In genomic region chr15:57969355-57969754, GRCh38 we compare ENCODE assay signal across 13 cellular contexts.
DNase-seq lines count a peak whose midpoint lies in the region; ATAC-seq and TF ChIP-seq lines count a peak whose summit lies in the region.
"Had no signal": no experiment of that assay in that cellular context is flagged by ENCODE, and none has a peak within 500 bp of the region (broad histone marks: within the 10 kb centered on the region; RNA-seq: fewer than 3 reads in every experiment).

No MANE protein-coding gene starts in this region.

- H3K4me3 ChIP-seq in SK-N-SH (ENCODE audit: low read depth in 2 of 2, low read length in 1 of 2) (no peak overlapping the region), fibroblast of the aortic adventitia (ENCODE audit: low read depth, low read length) (no peak overlapping the region)

- no peak for ATAC-seq in SK-N-SH treated with all-trans-retinoic acid at 6 μM for 48 hours
- ATAC-seq in GM18867 (IDR thresholded peaks at IDR 0.05; ENCODE audit: unreplicated experiment): no peak

- no peak for TF ChIP-seq EP300 in SK-N-SH (IDR thresholded peaks at IDR 0.05; ENCODE audit: borderline replicate concordance in 1 of 2, low read depth in 1 of 2, low read length in 1 of 2)

- POLR2A ChIA-PET in SK-N-SH (lab: Yijun Ruan, JAX): no interaction called here
- POLR2A ChIA-PET in RWPE1 (lab: Yijun Ruan, JAX; ENCODE audit: low non-redundant PET): no interaction called here

- CTCF ChIA-PET in SK-N-SH (lab: Yijun Ruan, JAX) (interaction anchor here (0.6 to 3.6 kb wide), 2 partner anchors 97 to 100 kb away, joined by 3 to 16 read pairs; partner anchors contain the start of gene ALDH1A2), RWPE1 (lab: Yijun Ruan, JAX) (interaction anchor here (0.7 to 2.8 kb wide), 7 partner anchors 23 to 102 kb away, joined by 4 to 38 read pairs (median 6); partner anchors contain the start of gene ALDH1A2)

- no peaks in the 10 kb centered on the region for H3F3A ChIP-seq in SK-N-SH (replicated peaks; ENCODE audit: insufficient read depth)

- H4K20me1 ChIP-seq in SK-N-SH (ENCODE audit: insufficient read depth): no peaks in the 10 kb centered on the region

- no peak overlapping the region for H3K9ac ChIP-seq in SK-N-SH

- H3K36me3 ChIP-seq in SK-N-SH (replicated peaks in 1 of 2; ENCODE audit: control insufficient read depth in 1 of 2, insufficient read depth in 2 of 2, low read length in 1 of 2): no peaks in the 10 kb centered on the region
- H3K36me3 ChIP-seq: neutrophil had no signal

- H3K36me3 Mint-ChIP-seq in type B pancreatic cell: no peaks in the 10 kb centered on the region
- H3K36me3 Mint-ChIP-seq: immature natural killer cell had no signal

- H3K79me2 ChIP-seq in SK-N-SH (ENCODE audit: insufficient read depth): no peaks in the 10 kb centered on the region

- H3K4me1 Mint-ChIP-seq in type B pancreatic cell (ENCODE audit: unreplicated experiment): peaks cover 20% of the 10 kb centered on the region
- H3K4me1 Mint-ChIP-seq: immature natural killer cell had no signal

- no peak overlapping the region for H2AFZ ChIP-seq in SK-N-SH (ENCODE audit: low read depth)

- H3K4me1 ChIP-seq in SK-N-SH (ENCODE audit: control insufficient read depth in 1 of 2, insufficient read depth in 2 of 2, low read depth in 1 of 2, low read length in 1 of 2): peaks cover 0 to 8% of the 10 kb centered on the region in 2 experiments; a peak in 1 of 4 replicates

- peaks cover 6% of the 10 kb centered on the region for H3K27me3 Mint-ChIP-seq in type B pancreatic cell

- TF ChIP-seq CTCF in SK-N-SH (IDR thresholded peaks at IDR 0.05) (peak; percentile 43), RWPE1 (conservative IDR thresholded peaks at IDR 0.05; ENCODE audit: low read depth) (peak; percentile 49), fibroblast of the aortic adventitia (IDR thresholded peaks at IDR 0.05; ENCODE audit: insufficient read depth, low read length) (peak; percentile 5), type B pancreatic cell (conservative IDR thresholded peaks at IDR 0.05) (peak; percentile 45)

- no peak overlapping the region for H3K4me3 Mint-ChIP-seq in type B pancreatic cell
- H3K4me3 Mint-ChIP-seq: immature natural killer cell; stimulated activated naive CD8-positive, alpha-beta T cell treated with anti-CD3 and anti-CD28 coated beads, Interleukin-15, Interleukin-2, amounts not matched to agents 100 ng/mL and 50 ng/mL, for 24 hours had no signal

- 47% methylated on average over 5 of the region's 5 CpGs for WGBS in SK-N-SH (ENCODE audit: low lambda C conversion rate)

- H3K27ac Mint-ChIP-seq in type B pancreatic cell: no peak overlapping the region
- H3K27ac Mint-ChIP-seq: immature natural killer cell; stimulated activated naive CD8-positive, alpha-beta T cell treated with anti-CD3 and anti-CD28 coated beads, Interleukin-15, Interleukin-2, amounts not matched to agents 100 ng/mL and 50 ng/mL, for 24 hours had no signal

- no peaks in the 10 kb centered on the region; the same call in 1 of the 2 replicates for H3K27me3 ChIP-seq in SK-N-SH (ENCODE audit: insufficient read depth)

- no peaks in the 10 kb centered on the region for H3K9me3 Mint-ChIP-seq in type B pancreatic cell
- H3K9me3 Mint-ChIP-seq: immature natural killer cell; stimulated activated naive CD8-positive, alpha-beta T cell treated with anti-CD3 and anti-CD28 coated beads, Interleukin-15, Interleukin-2, amounts not matched to agents 100 ng/mL and 50 ng/mL, for 24 hours had no signal

- H3K27ac ChIP-seq in SK-N-SH (ENCODE audit: low read depth in 2 of 2, low read length in 1 of 2): no peak overlapping the region
- no peak overlapping the region for H3K27ac ChIP-seq in RWPE1
- H3K27ac ChIP-seq: neutrophil had no signal

- H3K9me2 ChIP-seq in SK-N-SH: no peaks in the 10 kb centered on the region

- H3K9me3 ChIP-seq in SK-N-SH: no peaks in the 10 kb centered on the region
- H3K9me3 ChIP-seq: neutrophil had no signal

- no peak for DNase-seq in SK-N-SH
- DNase-seq in RWPE1 (ENCODE audit: low spot score): peak; percentile 57
- DNase-seq in fibroblast of the aortic adventitia (ENCODE audit: low read depth): peak; percentile 4
- no peak for DNase-seq in type B pancreatic cell (ENCODE audit: extremely low spot score, unreplicated experiment)
- DNase-seq in hypothalamus (lab: John Stamatoyannopoulos, UW): no peak
- DNase-seq in NCI-H1048 (lab: John Stamatoyannopoulos, UW): no peak
- DNase-seq: activated CD8-positive, alpha-beta memory T cell treated with anti-CD3 and anti-CD28 coated beads, Interleukin-2, amount 50 U/mL, for 48 hours; amniotic stem cell; immature natural killer cell had no signal

- peak; percentile 49 for TF ChIP-seq RAD21 in SK-N-SH (IDR thresholded peaks at IDR 0.05; ENCODE audit: low read length)

- H3K4me2 ChIP-seq in SK-N-SH: no peak overlapping the region

TF ChIP-seq in SK-N-SH, 30 proteins besides CTCF, POLR2A, EP300 and RAD21 (continues in another document):
- TF ChIP-seq RFX5 (IDR thresholded peaks at IDR 0.05; ENCODE audit: low read length) (no peak), SMC3 (IDR thresholded peaks at IDR 0.05; ENCODE audit: low read depth, low read length) (no peak), FOSL2 (IDR thresholded peaks at IDR 0.05; ENCODE audit: borderline replicate concordance, low read depth) (no peak), SIN3A (IDR thresholded peaks at IDR 0.05; ENCODE audit: borderline replicate concordance, low read depth, low read length) (no peak), REST (IDR thresholded peaks at IDR 0.05; ENCODE audit: low read depth, low read length) (no peak), NFIC (IDR thresholded peaks at IDR 0.05; ENCODE audit: borderline replicate concordance) (no peak), JUND (IDR thresholded peaks at IDR 0.05) (no peak), EZH2phosphoT487 (IDR thresholded peaks at IDR 0.05; ENCODE audit: borderline replicate concordance, low read depth) (no peak), MXI1 (IDR thresholded peaks at IDR 0.05; ENCODE audit: low read depth, low read length) (no peak), ELF1 (IDR thresholded peaks at IDR 0.05) (no peak)

TF ChIP-seq in SK-N-SH treated with all-trans-retinoic acid at 6 μM for 48 hours, 23 proteins besides CTCF, POLR2A, EP300 and RAD21 (continues in another document):
- TF ChIP-seq CSRNP3 (CRISPR knock-in tag; IDR thresholded peaks at IDR 0.05): no peak
- TF ChIP-seq PATZ1 (CRISPR knock-in tag; IDR thresholded peaks at IDR 0.05; ENCODE audit: borderline replicate concordance): no peak
- no peak for TF ChIP-seq ZFP30 (CRISPR knock-in tag; IDR thresholded peaks at IDR 0.05)
- no peak for TF ChIP-seq TCF4 (CRISPR knock-in tag; IDR thresholded peaks at IDR 0.05; ENCODE audit: borderline replicate concordance)
- TF ChIP-seq ARNTL (CRISPR knock-in tag; IDR thresholded peaks at IDR 0.05; ENCODE audit: borderline replicate concordance, low read depth): no peak
- TF ChIP-seq ZFP3 (CRISPR knock-in tag; IDR thresholded peaks at IDR 0.05): no peak
- no peak for TF ChIP-seq SNAI2 (CRISPR knock-in tag; IDR thresholded peaks at IDR 0.05)
- no peak for TF ChIP-seq ISL1 (CRISPR knock-in tag; IDR thresholded peaks at IDR 0.05)
- no peak for TF ChIP-seq ESRRG (CRISPR knock-in tag; IDR thresholded peaks at IDR 0.05)
- TF ChIP-seq GLIS3 (CRISPR knock-in tag; IDR thresholded peaks at IDR 0.05): no peak
- no peak for TF ChIP-seq PPARA (CRISPR knock-in tag; IDR thresholded peaks at IDR 0.05; ENCODE audit: borderline replicate concordance)
- TF ChIP-seq ZC3H10 (CRISPR knock-in tag; IDR thresholded peaks at IDR 0.05): no peak
- TF ChIP-seq OSR1 (CRISPR knock-in tag; IDR thresholded peaks at IDR 0.05): no peak
- no peak for TF ChIP-seq ZNF8 (CRISPR knock-in tag; IDR thresholded peaks at IDR 0.05)
- TF ChIP-seq ZNF565 (CRISPR knock-in tag; conservative IDR thresholded peaks at IDR 0.05; ENCODE audit: low read depth): no peak
- TF ChIP-seq TOX (CRISPR knock-in tag; IDR thresholded peaks at IDR 0.05; ENCODE audit: borderline replicate concordance): no peak
- no peak for TF ChIP-seq CREB5 (CRISPR knock-in tag; IDR thresholded peaks at IDR 0.05; ENCODE audit: low read depth)

Comparison
In these comparisons a context has a peak if more than half of its experiments do, and no peak if none do; other contexts are left out.
1. DNase-seq: peak in RWPE1 (single experiment) and fibroblast of the aortic adventitia (single experiment); none in SK-N-SH (single experiment), type B pancreatic cell (single experiment), hypothalamus (0 of 51) and NCI-H1048 (single experiment).
2. Peak in every context shown above with its lines, with median percentiles within 50 percentile points of each other: CTCF ChIP-seq.